ENCODE assay signal across 41 cellular contexts in genomic region chr4:73487233-73487632, GRCh38. TPM values are rescaled to one million over a fixed set of nuclear protein-coding genes. Genes with fewer than 3 reads are reported as not detected.
"Had no signal": no experiment of that assay in that cellular context is flagged by ENCODE, and none has a peak within 500 bp of the region (broad histone marks: within the 10 kb centered on the region; RNA-seq: fewer than 3 reads in every experiment).

No MANE protein-coding gene starts in this region.

- H3K4me3 ChIP-seq: ascending aorta, cardiac muscle cell, colonic mucosa, gastroesophageal sphincter, pancreas, prostate gland, skin epidermis, testis, transverse colon had no signal

- H3K9me3 ChIP-seq: ascending aorta, colonic mucosa, gastroesophageal sphincter, pancreas, prostate gland, testis, transverse colon had no signal

- H3K4me1 Mint-ChIP-seq: activated CD4-positive, alpha-beta T cell treated with anti-CD3 and anti-CD28 coated beads, Interleukin-2, amount 10 ng/mL, durations not matched to agents 24 days and 14 days; activated naive CD4-positive, alpha-beta T cell treated with anti-CD3 and anti-CD28 coated beads, Interleukin-2, amount 10 ng/mL, durations not matched to agents 7 days and 5 days; activated naive CD8-positive, alpha-beta T cell treated with anti-CD3 and anti-CD28 coated beads, Interleukin-2, amount 10 ng/mL, durations not matched to agents 7 days and 5 days; brain; immature natural killer cell; naive thymus-derived CD4-positive, alpha-beta T cell; neural crest cell had no signal

- ATAC-seq: gastroesophageal sphincter; naive thymus-derived CD4-positive, alpha-beta T cell; sciatic nerve; stimulated activated naive CD8-positive, alpha-beta T cell treated with anti-CD3 and anti-CD28 coated beads, Interleukin-15, Interleukin-2, amounts not matched to agents 100 U/mL and 50 U/mL, for 24 hours had no signal

- H3K4me3 Mint-ChIP-seq: activated CD4-positive, alpha-beta memory T cell treated with anti-CD3 and anti-CD28 coated beads for 36 hours; activated CD4-positive, alpha-beta T cell treated with anti-CD3 and anti-CD28 coated beads, Interleukin-2, amount 10 ng/mL, durations not matched to agents 24 days and 14 days; activated naive CD4-positive, alpha-beta T cell treated with anti-CD3 and anti-CD28 coated beads, Interleukin-2, amount 10 ng/mL, durations not matched to agents 7 days and 5 days; activated naive CD8-positive, alpha-beta T cell treated with anti-CD3 and anti-CD28 coated beads, Interleukin-2, amount 10 ng/mL, durations not matched to agents 7 days and 5 days; activated T-helper 1 cell treated with anti-CD3 and anti-CD28 coated beads, Interleukin-12 subunit alpha, Interleukin-12 subunit beta, Interleukin-2, Interleukin-4 antibody, amounts not matched to agents 30 ng/mL and 10 ng/mL and 1 ng/mL, durations not matched to agents 14 hours and 24 hours and 36 hours; brain; immature natural killer cell; naive thymus-derived CD4-positive, alpha-beta T cell; neural crest cell had no signal

- H3K27ac Mint-ChIP-seq: activated CD4-positive, alpha-beta memory T cell treated with anti-CD3 and anti-CD28 coated beads for 36 hours; activated CD4-positive, alpha-beta T cell treated with anti-CD3 and anti-CD28 coated beads, Interleukin-2, amount 10 ng/mL, durations not matched to agents 24 days and 14 days; activated naive CD4-positive, alpha-beta T cell treated with anti-CD3 and anti-CD28 coated beads, Interleukin-2, amount 10 ng/mL, durations not matched to agents 7 days and 5 days; activated naive CD8-positive, alpha-beta T cell treated with anti-CD3 and anti-CD28 coated beads, Interleukin-2, amount 10 ng/mL, durations not matched to agents 7 days and 5 days; activated T-helper 1 cell treated with anti-CD3 and anti-CD28 coated beads, Interleukin-12 subunit alpha, Interleukin-12 subunit beta, Interleukin-2, Interleukin-4 antibody, amounts not matched to agents 30 ng/mL and 10 ng/mL and 1 ng/mL, durations not matched to agents 14 hours and 24 hours and 36 hours; brain; immature natural killer cell; naive thymus-derived CD4-positive, alpha-beta T cell had no signal

- H3K27ac ChIP-seq: ascending aorta, cardiac muscle cell, colonic mucosa, gastroesophageal sphincter, pancreas, prostate gland, skin epidermis, testis, transverse colon had no signal

- H3K4me1 ChIP-seq: ascending aorta, colonic mucosa, gastroesophageal sphincter, prostate gland, testis, transverse colon had no signal

- DNase-seq: activated CD4-positive, alpha-beta memory T cell treated with anti-CD3 and anti-CD28 coated beads for 36 hours; activated CD4-positive, alpha-beta T cell treated with anti-CD3 and anti-CD28 coated beads, Interleukin-2, amount 10 ng/mL, durations not matched to agents 24 days and 14 days; activated CD4-positive, CD25-positive, alpha-beta regulatory T cell treated with anti-CD3 and anti-CD28 coated beads, Interleukin-2, amount 50 U/mL, for 72 hours; activated CD8-positive, alpha-beta memory T cell treated with anti-CD3 and anti-CD28 coated beads, Interleukin-2, amount 50 U/mL, for 4 hours; activated effector memory CD4-positive, alpha-beta T cell treated with anti-CD3 and anti-CD28 coated beads, Interleukin-2, amount 50 U/mL, for 16 hours; activated naive CD4-positive, alpha-beta T cell treated with anti-CD3 and anti-CD28 coated beads, Interleukin-2, amount 10 ng/mL, durations not matched to agents 7 days and 5 days; activated naive CD8-positive, alpha-beta T cell treated with anti-CD3 and anti-CD28 coated beads, Interleukin-2, amount 10 ng/mL, durations not matched to agents 7 days and 5 days; activated T-cell treated with anti-CD3 and anti-CD28 coated beads, Interleukin-2, amount 50 U/mL, for 1 hour; cerebellar nuclear complex; colonic mucosa; effector memory CD4-positive, alpha-beta T cell; hippocampal formation; immature natural killer cell; kidney; midbrain; naive thymus-derived CD4-positive, alpha-beta T cell; nucleus accumbens; pancreas; retina; stimulated activated CD4-positive, alpha-beta T cell treated with anti-CD3 and anti-CD28 coated beads, Interleukin-12 subunit alpha, Interleukin-12 subunit beta, amount 100 ng/mL, for 4 hours; stimulated activated CD4-positive, alpha-beta T cell treated with anti-CD3 and anti-CD28 coated beads, Interleukin-4, amount 100 ng/mL, for 1 hour; stimulated activated naive CD8-positive, alpha-beta T cell treated with anti-CD3 and anti-CD28 coated beads, Interleukin-15, Interleukin-2, amounts not matched to agents 100 U/mL and 50 U/mL, for 24 hours; testis; transverse colon had no signal

- H3K36me3 Mint-ChIP-seq: activated CD4-positive, alpha-beta memory T cell treated with anti-CD3 and anti-CD28 coated beads for 36 hours; activated naive CD4-positive, alpha-beta T cell treated with anti-CD3 and anti-CD28 coated beads, Interleukin-2, amount 10 ng/mL, durations not matched to agents 7 days and 5 days; activated naive CD8-positive, alpha-beta T cell treated with anti-CD3 and anti-CD28 coated beads, Interleukin-2, amount 10 ng/mL, durations not matched to agents 7 days and 5 days; brain; immature natural killer cell; naive thymus-derived CD4-positive, alpha-beta T cell had no signal

- H3K9me3 Mint-ChIP-seq: activated CD4-positive, alpha-beta memory T cell treated with anti-CD3 and anti-CD28 coated beads for 36 hours; activated CD4-positive, alpha-beta T cell treated with anti-CD3 and anti-CD28 coated beads, Interleukin-2, amount 10 ng/mL, durations not matched to agents 24 days and 14 days; activated naive CD4-positive, alpha-beta T cell treated with anti-CD3 and anti-CD28 coated beads, Interleukin-2, amount 10 ng/mL, durations not matched to agents 7 days and 5 days; activated naive CD8-positive, alpha-beta T cell treated with anti-CD3 and anti-CD28 coated beads, Interleukin-2, amount 10 ng/mL, durations not matched to agents 7 days and 5 days; activated T-helper 1 cell treated with anti-CD3 and anti-CD28 coated beads, Interleukin-12 subunit alpha, Interleukin-12 subunit beta, Interleukin-2, Interleukin-4 antibody, amounts not matched to agents 30 ng/mL and 10 ng/mL and 1 ng/mL, durations not matched to agents 14 hours and 24 hours and 36 hours; brain; neural crest cell had no signal

- H3K36me3 ChIP-seq: ascending aorta, cardiac muscle cell, colonic mucosa, gastroesophageal sphincter, pancreas, prostate gland, transverse colon had no signal

- H3K27me3 ChIP-seq: ascending aorta, cardiac muscle cell, colonic mucosa, pancreas, testis, transverse colon had no signal

- FAIRE-seq: endothelial cell of umbilical vein, kidney, pancreas had no signal

- H3K27me3 Mint-ChIP-seq: activated CD4-positive, alpha-beta T cell treated with anti-CD3 and anti-CD28 coated beads, Interleukin-2, amount 10 ng/mL, durations not matched to agents 24 days and 14 days had no signal

RNA-seq across cellular contexts. Expression of gene AFM, which starts 5.7 kb away (rescaled TPM):
- total RNA-seq: activated CD4-positive, alpha-beta memory T cell treated with anti-CD3 and anti-CD28 coated beads for 36 hours; activated CD4-positive, alpha-beta T cell treated with anti-CD3 and anti-CD28 coated beads, Interleukin-2, amount 10 ng/mL, durations not matched to agents 24 days and 14 days; activated CD8-positive, alpha-beta memory T cell treated with anti-CD3 and anti-CD28 coated beads for 36 hours; activated naive CD8-positive, alpha-beta T cell treated with anti-CD3 and anti-CD28 coated beads, Interleukin-2, amount 10 ng/mL, durations not matched to agents 7 days and 5 days; activated T-helper 1 cell treated with anti-CD3 and anti-CD28 coated beads, Interleukin-12 subunit alpha, Interleukin-12 subunit beta, Interleukin-2, Interleukin-4 antibody, amounts not matched to agents 30 ng/mL and 10 ng/mL and 1 ng/mL, durations not matched to agents 14 hours and 24 hours and 36 hours; ascending aorta; cardiac muscle cell; dermis microvascular lymphatic vessel endothelial cell; endothelial cell of umbilical vein; fibroblast of lung; fibroblast of villous mesenchyme; gastroesophageal sphincter; kidney; lower leg skin; naive thymus-derived CD4-positive, alpha-beta T cell; neural crest cell; prostate gland; sciatic nerve; transverse colon; urinary bladder had no signal
- polyA plus RNA-seq: endothelial cell of umbilical vein; esophagus; fibroblast of lung; immature natural killer cell; naive thymus-derived CD4-positive, alpha-beta T cell had no signal

RNA-seq across cellular contexts. Expression of gene AFP, which starts 51.2 kb away (rescaled TPM):
- total RNA-seq: activated CD4-positive, alpha-beta memory T cell treated with anti-CD3 and anti-CD28 coated beads for 36 hours; activated CD4-positive, alpha-beta T cell treated with anti-CD3 and anti-CD28 coated beads, Interleukin-2, amount 10 ng/mL, durations not matched to agents 24 days and 14 days; activated CD8-positive, alpha-beta memory T cell treated with anti-CD3 and anti-CD28 coated beads for 36 hours; activated naive CD8-positive, alpha-beta T cell treated with anti-CD3 and anti-CD28 coated beads, Interleukin-2, amount 10 ng/mL, durations not matched to agents 7 days and 5 days; activated T-helper 1 cell treated with anti-CD3 and anti-CD28 coated beads, Interleukin-12 subunit alpha, Interleukin-12 subunit beta, Interleukin-2, Interleukin-4 antibody, amounts not matched to agents 30 ng/mL and 10 ng/mL and 1 ng/mL, durations not matched to agents 14 hours and 24 hours and 36 hours; ascending aorta; dermis microvascular lymphatic vessel endothelial cell; endothelial cell of umbilical vein; fibroblast of villous mesenchyme; gastroesophageal sphincter; kidney; lower leg skin; naive thymus-derived CD4-positive, alpha-beta T cell; neural crest cell; sciatic nerve; testis; transverse colon; urinary bladder had no signal
- polyA plus RNA-seq: endothelial cell of umbilical vein; immature natural killer cell; naive thymus-derived CD4-positive, alpha-beta T cell; urinary bladder had no signal
